In the genomic region with DNA sequence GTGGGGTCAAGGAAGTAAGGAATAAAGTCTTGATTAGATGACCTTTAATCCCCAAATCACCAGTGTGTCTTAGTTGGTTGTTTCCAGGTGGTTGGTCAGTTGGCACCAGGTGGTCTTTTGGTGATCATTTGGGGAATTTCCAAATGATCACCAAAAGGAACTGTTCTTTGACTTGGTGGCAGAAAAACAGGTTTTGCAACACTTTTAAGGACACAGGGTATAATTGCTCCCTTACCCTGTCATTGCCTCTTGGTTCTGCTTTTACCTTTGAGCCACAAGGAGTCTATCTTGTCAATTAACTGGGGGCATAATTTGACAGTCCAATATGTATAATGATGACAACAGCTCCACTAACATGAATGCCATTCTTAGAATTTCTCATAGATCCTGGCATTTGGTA, we compare ENCODE assay signal across 1 cellular context.
TF ChIP-seq lines count a peak whose summit lies in the region.

No MANE protein-coding gene starts in this region.

TF ChIP-seq in GM23338, 12 proteins besides CTCF, POLR2A, EP300 and RAD21 (continued from another document):
- TF ChIP-seq, protein P1, sequence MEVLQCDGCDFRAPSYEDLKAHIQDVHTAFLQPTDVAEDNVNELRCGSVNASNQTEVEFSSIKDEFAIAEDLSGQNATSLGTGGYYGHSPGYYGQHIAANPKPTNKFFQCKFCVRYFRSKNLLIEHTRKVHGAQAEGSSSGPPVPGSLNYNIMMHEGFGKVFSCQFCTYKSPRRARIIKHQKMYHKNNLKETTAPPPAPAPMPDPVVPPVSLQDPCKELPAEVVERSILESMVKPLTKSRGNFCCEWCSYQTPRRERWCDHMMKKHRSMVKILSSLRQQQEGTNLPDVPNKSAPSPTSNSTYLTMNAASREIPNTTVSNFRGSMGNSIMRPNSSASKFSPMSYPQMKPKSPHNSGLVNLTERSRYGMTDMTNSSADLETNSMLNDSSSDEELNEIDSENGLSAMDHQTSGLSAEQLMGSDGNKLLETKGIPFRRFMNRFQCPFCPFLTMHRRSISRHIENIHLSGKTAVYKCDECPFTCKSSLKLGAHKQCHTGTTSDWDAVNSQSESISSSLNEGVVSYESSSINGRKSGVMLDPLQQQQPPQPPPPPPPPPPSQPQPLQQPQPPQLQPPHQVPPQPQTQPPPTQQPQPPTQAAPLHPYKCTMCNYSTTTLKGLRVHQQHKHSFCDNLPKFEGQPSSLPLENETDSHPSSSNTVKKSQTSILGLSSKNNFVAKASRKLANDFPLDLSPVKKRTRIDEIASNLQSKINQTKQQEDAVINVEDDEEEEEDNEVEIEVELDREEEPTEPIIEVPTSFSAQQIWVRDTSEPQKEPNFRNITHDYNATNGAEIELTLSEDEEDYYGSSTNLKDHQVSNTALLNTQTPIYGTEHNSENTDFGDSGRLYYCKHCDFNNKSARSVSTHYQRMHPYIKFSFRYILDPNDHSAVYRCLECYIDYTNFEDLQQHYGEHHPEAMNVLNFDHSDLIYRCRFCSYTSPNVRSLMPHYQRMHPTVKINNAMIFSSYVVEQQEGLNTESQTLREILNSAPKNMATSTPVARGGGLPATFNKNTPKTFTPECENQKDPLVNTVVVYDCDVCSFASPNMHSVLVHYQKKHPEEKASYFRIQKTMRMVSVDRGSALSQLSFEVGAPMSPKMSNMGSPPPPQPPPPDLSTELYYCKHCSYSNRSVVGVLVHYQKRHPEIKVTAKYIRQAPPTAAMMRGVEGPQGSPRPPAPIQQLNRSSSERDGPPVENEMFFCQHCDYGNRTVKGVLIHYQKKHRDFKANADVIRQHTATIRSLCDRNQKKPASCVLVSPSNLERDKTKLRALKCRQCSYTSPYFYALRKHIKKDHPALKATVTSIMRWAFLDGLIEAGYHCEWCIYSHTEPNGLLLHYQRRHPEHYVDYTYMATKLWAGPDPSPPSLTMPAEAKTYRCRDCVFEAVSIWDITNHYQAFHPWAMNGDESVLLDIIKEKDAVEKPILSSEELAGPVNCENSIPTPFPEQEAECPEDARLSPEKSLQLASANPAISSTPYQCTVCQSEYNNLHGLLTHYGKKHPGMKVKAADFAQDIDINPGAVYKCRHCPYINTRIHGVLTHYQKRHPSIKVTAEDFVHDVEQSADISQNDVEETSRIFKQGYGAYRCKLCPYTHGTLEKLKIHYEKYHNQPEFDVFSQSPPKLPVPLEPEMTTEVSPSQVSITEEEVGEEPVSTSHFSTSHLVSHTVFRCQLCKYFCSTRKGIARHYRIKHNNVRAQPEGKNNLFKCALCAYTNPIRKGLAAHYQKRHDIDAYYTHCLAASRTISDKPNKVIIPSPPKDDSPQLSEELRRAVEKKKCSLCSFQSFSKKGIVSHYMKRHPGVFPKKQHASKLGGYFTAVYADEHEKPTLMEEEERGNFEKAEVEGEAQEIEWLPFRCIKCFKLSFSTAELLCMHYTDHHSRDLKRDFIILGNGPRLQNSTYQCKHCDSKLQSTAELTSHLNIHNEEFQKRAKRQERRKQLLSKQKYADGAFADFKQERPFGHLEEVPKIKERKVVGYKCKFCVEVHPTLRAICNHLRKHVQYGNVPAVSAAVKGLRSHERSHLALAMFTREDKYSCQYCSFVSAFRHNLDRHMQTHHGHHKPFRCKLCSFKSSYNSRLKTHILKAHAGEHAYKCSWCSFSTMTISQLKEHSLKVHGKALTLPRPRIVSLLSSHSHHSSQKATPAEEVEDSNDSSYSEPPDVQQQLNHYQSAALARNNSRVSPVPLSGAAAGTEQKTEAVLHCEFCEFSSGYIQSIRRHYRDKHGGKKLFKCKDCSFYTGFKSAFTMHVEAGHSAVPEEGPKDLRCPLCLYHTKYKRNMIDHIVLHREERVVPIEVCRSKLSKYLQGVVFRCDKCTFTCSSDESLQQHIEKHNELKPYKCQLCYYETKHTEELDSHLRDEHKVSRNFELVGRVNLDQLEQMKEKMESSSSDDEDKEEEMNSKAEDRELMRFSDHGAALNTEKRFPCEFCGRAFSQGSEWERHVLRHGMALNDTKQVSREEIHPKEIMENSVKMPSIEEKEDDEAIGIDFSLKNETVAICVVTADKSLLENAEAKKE (CRISPR knock-in tag; IDR thresholded peaks at IDR 0.05) = no peak
- no peak for TF ChIP-seq CREB1 (CRISPR knock-in tag; IDR thresholded peaks at IDR 0.05; ENCODE audit: low read depth)
